ENCODE assay signal across 1 cellular context in genomic region chr2:71555798-71556454, GRCh38.
TF ChIP-seq lines count a peak whose summit lies in the region.

No MANE protein-coding gene starts in this region.

TF ChIP-seq in HepG2, 621 proteins besides CTCF, POLR2A, EP300 and RAD21 (continued from another document and continues in another):
- TF ChIP-seq THAP9 (CRISPR knock-in tag; IDR thresholded peaks at IDR 0.05; ENCODE audit: borderline replicate concordance), result peak; percentile 47; the same call in 1 of the 2 replicates
- 0 out of 2 replicates have a peak, but pooled peaks have one; percentile 37 for TF ChIP-seq ZNF441 (CRISPR knock-in tag; IDR thresholded peaks at IDR 0.05; ENCODE audit: borderline replicate concordance)
- TF ChIP-seq ERF (CRISPR knock-in tag; IDR thresholded peaks at IDR 0.05), result no peak
- TF ChIP-seq ZNF546 (CRISPR knock-in tag; conservative IDR thresholded peaks at IDR 0.05), result no peak
- TF ChIP-seq ZNF558 (CRISPR knock-in tag; IDR thresholded peaks at IDR 0.05; ENCODE audit: borderline replicate concordance), result no peak
- 0 out of 2 replicates have a peak, but pooled peaks have one; percentile 30 for TF ChIP-seq ZNF788 (CRISPR knock-in tag; IDR thresholded peaks at IDR 0.05; ENCODE audit: borderline replicate concordance)
- peak; percentile 45; the same call in 1 of the 2 replicates for TF ChIP-seq ZNF512 (CRISPR knock-in tag; IDR thresholded peaks at IDR 0.05)
- TF ChIP-seq ZBTB34 (CRISPR knock-in tag; IDR thresholded peaks at IDR 0.05), result peak; percentile 38; the same call in 1 of the 2 replicates
- TF ChIP-seq PATZ1 (CRISPR knock-in tag; IDR thresholded peaks at IDR 0.05), result no peak; the same call in 1 of the 2 replicates
- no peak for TF ChIP-seq ZFP36 (IDR thresholded peaks at IDR 0.05; ENCODE audit: borderline replicate concordance, low read depth, low read length, partially characterized antibody)
- 0 out of 2 replicates have a peak, but pooled peaks have one; percentile 73 for TF ChIP-seq ZBTB39 (CRISPR knock-in tag; IDR thresholded peaks at IDR 0.05)
- 0 out of 2 replicates have a peak, but pooled peaks have one; percentile 55 for TF ChIP-seq NFE2L1 (CRISPR knock-in tag; IDR thresholded peaks at IDR 0.05; ENCODE audit: borderline replicate concordance)
- no peak; the same call in 1 of the 2 replicates for TF ChIP-seq ZBED4 (CRISPR knock-in tag; IDR thresholded peaks at IDR 0.05; ENCODE audit: borderline replicate concordance)
- peak; percentile 56; the same call in 1 of the 2 replicates for TF ChIP-seq ZNF619 (CRISPR knock-in tag; IDR thresholded peaks at IDR 0.05)
- TF ChIP-seq ARID4A (CRISPR knock-in tag; IDR thresholded peaks at IDR 0.05; ENCODE audit: borderline replicate concordance), result peak; percentile 51; the same call in 1 of the 2 replicates
- TF ChIP-seq PLRG1 (conservative IDR thresholded peaks at IDR 0.05), result no peak
- 0 out of 2 replicates have a peak, but pooled peaks have one; percentile 24 for TF ChIP-seq MEIS1 (CRISPR knock-in tag; IDR thresholded peaks at IDR 0.05; ENCODE audit: borderline replicate concordance)
- no peak for TF ChIP-seq ZNF878 (CRISPR knock-in tag; IDR thresholded peaks at IDR 0.05)
- TF ChIP-seq TBX3 (IDR thresholded peaks at IDR 0.05; ENCODE audit: borderline replicate concordance), result peak; percentile 36; the same call in 1 of the 2 replicates
- TF ChIP-seq YEATS4 (CRISPR knock-in tag; IDR thresholded peaks at IDR 0.05; ENCODE audit: borderline replicate concordance), result peak; percentile 48; the same call in 1 of the 2 replicates
- peak; percentile 99 for TF ChIP-seq ESRRA (CRISPR knock-in tag; IDR thresholded peaks at IDR 0.05; ENCODE audit: low read depth)
- no peak for TF ChIP-seq TSC22D2 (CRISPR knock-in tag; IDR thresholded peaks at IDR 0.05; ENCODE audit: borderline replicate concordance)
- no peak for TF ChIP-seq GLI4 (CRISPR knock-in tag; IDR thresholded peaks at IDR 0.05; ENCODE audit: borderline replicate concordance)
- peak; percentile 83 for TF ChIP-seq PAXIP1 (CRISPR knock-in tag; conservative IDR thresholded peaks at IDR 0.05)
- peak; percentile 65 for TF ChIP-seq PBX2 (CRISPR knock-in tag; IDR thresholded peaks at IDR 0.05)
- TF ChIP-seq ZNF629 (CRISPR knock-in tag; conservative IDR thresholded peaks at IDR 0.05), result peak; percentile 81
- 0 out of 2 replicates have a peak, but pooled peaks have one; percentile 42 for TF ChIP-seq FOXO1 (CRISPR knock-in tag; IDR thresholded peaks at IDR 0.05)
